35 cellular contexts compared by ENCODE assay signal in the genomic region with DNA sequence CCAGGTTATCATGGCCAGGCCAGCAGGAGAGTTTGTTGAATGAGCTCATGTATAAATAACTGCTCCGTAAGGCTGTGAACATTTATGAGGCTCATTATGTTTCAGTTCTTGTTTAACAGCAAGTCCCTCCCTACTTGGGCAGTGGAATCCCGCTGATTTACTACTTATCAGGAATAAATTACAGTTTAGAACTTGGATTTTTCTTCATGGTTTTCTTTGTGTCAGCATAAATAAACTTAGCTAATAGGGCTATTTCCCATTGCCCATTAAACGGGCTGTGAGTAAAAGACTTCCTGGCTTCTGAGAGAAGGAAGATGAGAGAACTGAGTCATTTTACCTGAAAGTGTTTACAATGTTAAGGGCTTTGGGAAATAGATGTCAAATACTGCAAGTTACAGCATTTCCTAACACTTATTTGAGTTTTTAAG.
DNase-seq lines count a peak whose midpoint lies in the region; ATAC-seq and TF ChIP-seq lines count a peak whose summit lies in the region.
"Had no signal": no experiment of that assay in that cellular context is flagged by ENCODE, and none has a peak within 500 bp of the region (broad histone marks: within the 10 kb centered on the region; RNA-seq: fewer than 3 reads in every experiment).

No MANE protein-coding gene starts in this region.

- no peaks in the 10 kb centered on the region for H3K4me1 Mint-ChIP-seq in activated CD8-positive, alpha-beta memory T cell treated with anti-CD3 and anti-CD28 coated beads, Interleukin-2, amount 10 ng/mL, durations not matched to agents 7 days and 5 days
- H3K4me1 Mint-ChIP-seq: activated B cell treated with CpG ODN at 0.5 μM for 24 hours; activated CD4-positive, alpha-beta T cell treated with anti-CD3 and anti-CD28 coated beads, Interleukin-2, amount 10 ng/mL, durations not matched to agents 7 days and 5 days; activated naive CD8-positive, alpha-beta T cell treated with anti-CD3 and anti-CD28 coated beads for 36 hours; CD4-positive, CD25-positive, alpha-beta regulatory T cell had no signal

- no peaks in the 10 kb centered on the region for H3K36me3 Mint-ChIP-seq in activated CD8-positive, alpha-beta memory T cell treated with anti-CD3 and anti-CD28 coated beads, Interleukin-2, amount 10 ng/mL, durations not matched to agents 7 days and 5 days
- H3K36me3 Mint-ChIP-seq: activated naive CD8-positive, alpha-beta T cell treated with anti-CD3 and anti-CD28 coated beads for 36 hours; CD4-positive, CD25-positive, alpha-beta regulatory T cell; neural progenitor cell had no signal

- no peaks in the 10 kb centered on the region for H3K4me1 ChIP-seq in foreskin keratinocyte
- H3K4me1 ChIP-seq: esophagus muscularis mucosa, right atrium auricular region, testis had no signal

- H3K27ac ChIP-seq in VCaP (peak overlapping the region; percentile 79), foreskin keratinocyte (no peak overlapping the region)
- H3K27ac ChIP-seq: 22Rv1, esophagus muscularis mucosa, GM23248, pancreas, right atrium auricular region, testis had no signal

- H3K27ac Mint-ChIP-seq in activated CD8-positive, alpha-beta memory T cell treated with anti-CD3 and anti-CD28 coated beads, Interleukin-2, amount 10 ng/mL, durations not matched to agents 7 days and 5 days, result no peak overlapping the region
- H3K27ac Mint-ChIP-seq: activated B cell treated with CpG ODN at 0.5 μM for 24 hours; activated CD4-positive, alpha-beta T cell treated with anti-CD3 and anti-CD28 coated beads, Interleukin-2, amount 10 ng/mL, durations not matched to agents 7 days and 5 days; activated naive CD8-positive, alpha-beta T cell treated with anti-CD3 and anti-CD28 coated beads for 36 hours; CD4-positive, CD25-positive, alpha-beta regulatory T cell; neural progenitor cell; stimulated activated naive CD8-positive, alpha-beta T cell treated with anti-CD3 and anti-CD28 coated beads, Interleukin-15, Interleukin-2, amounts not matched to agents 100 ng/mL and 50 ng/mL, for 24 hours had no signal

- H3K4me3 ChIP-seq in retinal pigment epithelial cell (ENCODE audit: low read length), result no peak overlapping the region
- H3K4me3 ChIP-seq: esophagus muscularis mucosa, GM23248, K562, neural progenitor cell, pancreas, right atrium auricular region, testis had no signal

- ATAC-seq in foreskin keratinocyte, result peak; percentile 25
- no peak for ATAC-seq in activated CD8-positive, alpha-beta memory T cell treated with anti-CD3 and anti-CD28 coated beads, Interleukin-2, amount 10 ng/mL, durations not matched to agents 7 days and 5 days
- ATAC-seq: activated T-cell treated with anti-CD3 and anti-CD28 coated beads, Interleukin-2, amount 50 U/mL, for 4 hours; K562; left cardiac atrium had no signal

- peaks cover 14% of the 10 kb centered on the region for H3K9me3 Mint-ChIP-seq in activated CD8-positive, alpha-beta memory T cell treated with anti-CD3 and anti-CD28 coated beads, Interleukin-2, amount 10 ng/mL, durations not matched to agents 7 days and 5 days (ENCODE audit: low read depth)
- H3K9me3 Mint-ChIP-seq: stimulated activated naive CD8-positive, alpha-beta T cell treated with anti-CD3 and anti-CD28 coated beads, Interleukin-15, Interleukin-2, amounts not matched to agents 100 ng/mL and 50 ng/mL, for 24 hours had no signal

- CTCF ChIA-PET in activated CD8-positive, alpha-beta memory T cell treated with anti-CD3 and anti-CD28 coated beads, Interleukin-2, amount 10 ng/mL, durations not matched to agents 7 days and 5 days (lab: Charles Lee), result no interaction called here

- H3K4me3 Mint-ChIP-seq in activated CD8-positive, alpha-beta memory T cell treated with anti-CD3 and anti-CD28 coated beads, Interleukin-2, amount 10 ng/mL, durations not matched to agents 7 days and 5 days, result no peak overlapping the region
- H3K4me3 Mint-ChIP-seq: activated B cell treated with CpG ODN at 0.5 μM for 24 hours; activated CD4-positive, alpha-beta T cell treated with anti-CD3 and anti-CD28 coated beads, Interleukin-2, amount 10 ng/mL, durations not matched to agents 7 days and 5 days; activated naive CD8-positive, alpha-beta T cell treated with anti-CD3 and anti-CD28 coated beads for 36 hours; activated T-cell treated with anti-CD3 and anti-CD28 coated beads, Interleukin-2, amount 50 U/mL, for 4 hours; neural progenitor cell; stimulated activated naive CD8-positive, alpha-beta T cell treated with anti-CD3 and anti-CD28 coated beads, Interleukin-15, Interleukin-2, amounts not matched to agents 100 ng/mL and 50 ng/mL, for 24 hours had no signal

- no peak for TF ChIP-seq CTCF in VCaP (conservative IDR thresholded peaks at IDR 0.05)
- no peak for TF ChIP-seq CTCF in foreskin keratinocyte (conservative IDR thresholded peaks at IDR 0.05)
- no peak for TF ChIP-seq CTCF in retinal pigment epithelial cell (conservative IDR thresholded peaks at IDR 0.05; ENCODE audit: low read depth, low read length)

- no peaks in the 10 kb centered on the region for H3K27me3 ChIP-seq in foreskin keratinocyte
- H3K27me3 ChIP-seq: esophagus muscularis mucosa, neural progenitor cell, pancreas, right atrium auricular region, testis had no signal

- H3K27me3 Mint-ChIP-seq in activated CD8-positive, alpha-beta memory T cell treated with anti-CD3 and anti-CD28 coated beads, Interleukin-2, amount 10 ng/mL, durations not matched to agents 7 days and 5 days, result no peaks in the 10 kb centered on the region
- H3K27me3 Mint-ChIP-seq: activated B cell treated with CpG ODN at 0.5 μM for 24 hours; activated CD4-positive, alpha-beta T cell treated with anti-CD3 and anti-CD28 coated beads, Interleukin-2, amount 10 ng/mL, durations not matched to agents 7 days and 5 days; activated naive CD8-positive, alpha-beta T cell treated with anti-CD3 and anti-CD28 coated beads for 36 hours; CD4-positive, CD25-positive, alpha-beta regulatory T cell; stimulated activated naive CD8-positive, alpha-beta T cell treated with anti-CD3 and anti-CD28 coated beads, Interleukin-15, Interleukin-2, amounts not matched to agents 100 ng/mL and 50 ng/mL, for 24 hours had no signal

- peak; percentile 26 for DNase-seq in DMS 273 (lab: John Stamatoyannopoulos, UW; ENCODE audit: unreplicated experiment)
- DNase-seq in DMS 273 treated with DMSO at 0.1 percent for 48 hours (lab: John Stamatoyannopoulos, UW), result no peak
- no peak for DNase-seq in foreskin keratinocyte
- peak; percentile 9 for DNase-seq in retinal pigment epithelial cell (ENCODE audit: low read depth)
- no peak for DNase-seq in SHP77 treated with DMSO at 0.1 percent for 48 hours (lab: John Stamatoyannopoulos, UW)
- no peak for DNase-seq in stimulated activated CD4-positive, alpha-beta T cell treated with anti-CD3 and anti-CD28 coated beads, Interleukin-4, amount 100 ng/mL, for 1 hour
- DNase-seq in activated CD8-positive, alpha-beta memory T cell treated with anti-CD3 and anti-CD28 coated beads, Interleukin-2, amount 10 ng/mL, durations not matched to agents 7 days and 5 days, result no peak
- DNase-seq: activated B cell treated with CpG ODN at 0.5 μM for 24 hours; activated CD4-positive, alpha-beta T cell treated with anti-CD3 and anti-CD28 coated beads, Interleukin-2, amount 10 ng/mL, durations not matched to agents 7 days and 5 days; activated gamma-delta T cell; activated naive CD8-positive, alpha-beta T cell treated with anti-CD3 and anti-CD28 coated beads for 36 hours; activated T-cell treated with anti-CD3 and anti-CD28 coated beads, Interleukin-2, amount 50 U/mL, for 4 hours; anterior cingulate cortex; Calu3; caudate nucleus; CD4-positive, CD25-positive, alpha-beta regulatory T cell; DND-41; GM23248; left cardiac atrium; mammary epithelial cell; NCI-H1105 treated with DMSO at 0.1 percent for 48 hours; NCI-H2029; NCI-H226; NCI-H69; pancreas; stimulated activated CD4-positive, alpha-beta T cell treated with anti-CD3 and anti-CD28 coated beads, Interleukin-1b, Interleukin-23, amount 100 ng/mL, for 48 hours; SW 1271; testis had no signal

Comparison
In these comparisons a context has a peak if more than half of its experiments do, and no peak if none do; other contexts are left out.
1. DNase-seq: peak in DMS 273 (single experiment) and retinal pigment epithelial cell (single experiment); none in DMS 273 treated with DMSO at 0.1 percent for 48 hours (single experiment), foreskin keratinocyte (0 of 2), SHP77 treated with DMSO at 0.1 percent for 48 hours (single experiment), stimulated activated CD4-positive, alpha-beta T cell treated with anti-CD3 and anti-CD28 coated beads, Interleukin-4, amount 100 ng/mL, for 1 hour (single experiment) and activated CD8-positive, alpha-beta memory T cell treated with anti-CD3 and anti-CD28 coated beads, Interleukin-2, amount 10 ng/mL, durations not matched to agents 7 days and 5 days (single experiment).